In genomic region chr16:89759742-89760366, GRCh38 we compare ENCODE assay signal across 17 cellular contexts. TPM values are rescaled to one million over a fixed set of nuclear protein-coding genes. Genes with fewer than 3 reads are reported as not detected.
A peak's percentile ranks its signal among the peaks of the same experiment; 100 is the strongest.
DNase-seq lines count a peak whose midpoint lies in the region; ATAC-seq and TF ChIP-seq lines count a peak whose summit lies in the region.
"Had no signal": no experiment of that assay in that cellular context is flagged by ENCODE, and none has a peak within 500 bp of the region (broad histone marks: within the 10 kb centered on the region; RNA-seq: fewer than 3 reads in every experiment).

No MANE protein-coding gene starts in this region.

- no peak overlapping the region for H3K4me3 ChIP-seq in fibroblast of mammary gland (ENCODE audit: control insufficient read depth, low read depth, low read length)
- no peak overlapping the region for H3K4me3 ChIP-seq in upper lobe of right lung
- H3K4me3 ChIP-seq in mammary epithelial cell (replicated peaks in 1 of 3; ENCODE audit: insufficient read depth in 1 of 3, low read depth in 2 of 3, low read length in 3 of 3) = no peak overlapping the region
- H3K4me3 ChIP-seq: breast epithelium, lung had no signal

- dilution Hi-C loops in mammary epithelial cell (cut with HindIII; ENCODE audit: low sequenced_read_pairs) = loop anchor here (5.0 kb wide), 3 partner anchors 32 to 92 kb away; no protein-coding TSS in a partner anchor

- H3K9ac ChIP-seq in mammary epithelial cell (ENCODE audit: insufficient read depth, low read length) = no peak overlapping the region

- intact Hi-C loops in upper lobe of right lung (cut with DNase I) (loop anchor here (5.0 kb wide), 1 partner anchor 177 kb away; no protein-coding TSS in a partner anchor), mammary epithelial cell (cut with micrococcal nuclease) (no loop called here)

- H3K4me1 ChIP-seq in upper lobe of right lung (no peaks in the 10 kb centered on the region), mammary epithelial cell (ENCODE audit: insufficient read depth, low read length) (no peaks in the 10 kb centered on the region)
- H3K4me1 ChIP-seq: breast epithelium, foreskin keratinocyte had no signal

- no TSS peak for BruUV-seq in mammary epithelial cell (replicated peaks; lab: Mats Ljungman, UMichigan)

- no peaks in the 10 kb centered on the region for H4K20me1 ChIP-seq in mammary epithelial cell (ENCODE audit: insufficient read depth, low read length)

- H3K27ac ChIP-seq in upper lobe of right lung = no peak overlapping the region
- no peak overlapping the region for H3K27ac ChIP-seq in mammary epithelial cell (ENCODE audit: insufficient read depth, low read depth, low read length)
- H3K27ac ChIP-seq: breast epithelium, foreskin keratinocyte had no signal

- peak overlapping the region; percentile 91 for H3K27ac Mint-ChIP-seq in T-helper 2 cell treated with Interferon-gamma antibody and Interleukin-4, amounts not matched to agents 5 μg/mL and 100 μg/mL, for 36 hours

- H3K79me2 ChIP-seq in mammary epithelial cell (ENCODE audit: insufficient read depth, low read length) = peaks cover 1% of the 10 kb centered on the region

- no peaks in the 10 kb centered on the region for H3K27me3 ChIP-seq in upper lobe of right lung
- H3K27me3 ChIP-seq in mammary epithelial cell (ENCODE audit: insufficient read depth, low read length) = no peaks in the 10 kb centered on the region
- H3K27me3 ChIP-seq: breast epithelium, foreskin keratinocyte had no signal

- H3K27me3 Mint-ChIP-seq in T-helper 2 cell treated with Interferon-gamma antibody and Interleukin-4, amounts not matched to agents 5 μg/mL and 100 μg/mL, for 36 hours (ENCODE audit: low read depth) = no peaks in the 10 kb centered on the region

- H3K36me3 Mint-ChIP-seq in T-helper 2 cell treated with Interferon-gamma antibody and Interleukin-4, amounts not matched to agents 5 μg/mL and 100 μg/mL, for 36 hours (ENCODE audit: low read depth) = peaks cover 61% of the 10 kb centered on the region

- H3K4me3 Mint-ChIP-seq in T-helper 2 cell treated with Interferon-gamma antibody and Interleukin-4, amounts not matched to agents 5 μg/mL and 100 μg/mL, for 36 hours = no peak overlapping the region

- no peak overlapping the region for H3K4me2 ChIP-seq in mammary epithelial cell (ENCODE audit: insufficient read depth, low read depth, low read length)

- DNase-seq in stimulated activated CD4-positive, alpha-beta T cell treated with anti-CD3 and anti-CD28 coated beads, Interleukin-4, amount 100 ng/mL, for 24 hours = peak; percentile 19
- no peak for DNase-seq in stimulated activated CD4-positive, alpha-beta T cell treated with anti-CD3 and anti-CD28 coated beads, Interleukin-15, amount 100 ng/mL, for 24 hours
- DNase-seq in T-helper 2 cell treated with Interferon-gamma antibody and Interleukin-4, amounts not matched to agents 5 μg/mL and 100 μg/mL, for 36 hours (ENCODE audit: low spot score) = no peak
- peak; percentile 14 for DNase-seq in fibroblast of mammary gland (ENCODE audit: low read depth)
- no peak for DNase-seq in upper lobe of right lung
- no peak for DNase-seq in mammary epithelial cell
- DNase-seq in occipital lobe (lab: John Stamatoyannopoulos, UW) = no peak
- DNase-seq: activated CD4-positive, alpha-beta T cell treated with anti-CD3 and anti-CD28 coated beads for 1 hour; DMS79; foreskin keratinocyte; NCI-H2081; NCI-H774; right cardiac atrium; SW 1271 had no signal

- peaks cover 21% of the 10 kb centered on the region for H3K4me1 Mint-ChIP-seq in T-helper 2 cell treated with Interferon-gamma antibody and Interleukin-4, amounts not matched to agents 5 μg/mL and 100 μg/mL, for 36 hours (ENCODE audit: low read depth)

- H3K36me3 ChIP-seq in upper lobe of right lung (no peaks in the 10 kb centered on the region), mammary epithelial cell (ENCODE audit: insufficient read depth, low read length) (peaks cover 11% of the 10 kb centered on the region)
- H3K36me3 ChIP-seq: breast epithelium had no signal

- H3K9me3 ChIP-seq in upper lobe of right lung (no peaks in the 10 kb centered on the region), mammary epithelial cell (replicated peaks; ENCODE audit: insufficient read depth, low read length) (no peaks in the 10 kb centered on the region)
- H3K9me3 ChIP-seq: breast epithelium had no signal

- no peak overlapping the region for H2AFZ ChIP-seq in mammary epithelial cell (ENCODE audit: low read depth, low read length)

- in situ Hi-C loops in mammary epithelial cell (cut with MboI; ENCODE audit: low sequenced_read_pairs in 2 of 2) = loop anchor here in 1 of 2 donors (5.0 kb wide), 1 partner anchor 52 kb away; no protein-coding TSS in a partner anchor

- WGBS in mammary epithelial cell (ENCODE audit: low coverage, missing lambda C conversion rate) = 86% methylated on average over 25 of the region's 26 CpGs

- ATAC-seq in upper lobe of right lung (peak; percentile 46), HG03520 (IDR thresholded peaks at IDR 0.05; ENCODE audit: unreplicated experiment) (no peak)
- ATAC-seq: foreskin keratinocyte had no signal

- TF ChIP-seq CTCF in fibroblast of mammary gland (conservative IDR thresholded peaks at IDR 0.05; ENCODE audit: control insufficient read depth, insufficient read depth, low read depth, low read length) = no peak
- TF ChIP-seq CTCF in upper lobe of right lung (IDR thresholded peaks at IDR 0.05) = no peak
- no peak for TF ChIP-seq CTCF in mammary epithelial cell (conservative IDR thresholded peaks at IDR 0.05 in 1 of 2, IDR thresholded peaks at IDR 0.05 in 1 of 2; ENCODE audit: extremely low read depth in 1 of 2, insufficient read depth in 1 of 2, low read depth in 1 of 2, low read length in 2 of 2)

- H3K9me3 Mint-ChIP-seq in T-helper 2 cell treated with Interferon-gamma antibody and Interleukin-4, amounts not matched to agents 5 μg/mL and 100 μg/mL, for 36 hours = no peaks in the 10 kb centered on the region

- CTCF ChIA-PET in mammary epithelial cell (lab: Charles Lee; ENCODE audit: low non-redundant PET) = interaction anchor here (0.6 kb wide), 1 partner anchor 54 kb away, joined by 4 read pairs; no protein-coding TSS in a partner anchor

RNA-seq across cellular contexts. Expression of gene ZNF276, which starts 38.5 kb away (rescaled TPM):
- total RNA-seq in upper lobe of right lung (35.8 TPM), mammary epithelial cell (10 to 100 TPM; 11.5 to 20.4 TPM), occipital lobe (14.2 TPM)
- polyA plus RNA-seq in mammary epithelial cell = 9.8 TPM
- 4.3 TPM for polyA minus RNA-seq in mammary epithelial cell

RNA-seq across cellular contexts. Expression of gene VPS9D1, which starts 39.2 kb away (rescaled TPM):
- total RNA-seq in upper lobe of right lung (15.7 TPM), mammary epithelial cell (1 to 10 TPM; 4.3 to 8.0 TPM), occipital lobe (9.7 TPM)
- 3.5 TPM for polyA plus RNA-seq in mammary epithelial cell
- polyA minus RNA-seq in mammary epithelial cell = 2.7 TPM

RNA-seq across cellular contexts. Expression of gene FANCA, which starts 56.6 kb away (rescaled TPM):
- total RNA-seq in upper lobe of right lung = 6.1 TPM
- total RNA-seq in mammary epithelial cell = 10 to 100 TPM in 1 of 2 donors, 1 to 10 TPM in 1; 4.8 to 43.6 TPM
- polyA plus RNA-seq in mammary epithelial cell = 31.0 TPM
- 62.6 TPM for polyA minus RNA-seq in mammary epithelial cell
- total RNA-seq in occipital lobe = 10.8 TPM

RNA-seq across cellular contexts. Expression of gene SPATA2L, which starts 58.3 kb away (rescaled TPM):
- 13.3 TPM for total RNA-seq in upper lobe of right lung
- total RNA-seq in mammary epithelial cell = 1 to 10 TPM; 6.8 to 7.4 TPM
- polyA plus RNA-seq in mammary epithelial cell = 3.2 TPM
- polyA minus RNA-seq in mammary epithelial cell = 0.36 TPM
- total RNA-seq in occipital lobe = 12.5 TPM

Comparison
In these comparisons a context has a peak if more than half of its experiments do, and no peak if none do; other contexts are left out.
1. DNase-seq: peak in stimulated activated CD4-positive, alpha-beta T cell treated with anti-CD3 and anti-CD28 coated beads, Interleukin-4, amount 100 ng/mL, for 24 hours (single experiment) and fibroblast of mammary gland (single experiment); none in stimulated activated CD4-positive, alpha-beta T cell treated with anti-CD3 and anti-CD28 coated beads, Interleukin-15, amount 100 ng/mL, for 24 hours (single experiment), T-helper 2 cell treated with Interferon-gamma antibody and Interleukin-4, amounts not matched to agents 5 μg/mL and 100 μg/mL, for 36 hours (single experiment), upper lobe of right lung (single experiment), mammary epithelial cell (single experiment) and occipital lobe (single experiment).